In genomic region chr13:51697181-51697580, GRCh38 we compare ENCODE assay signal across 24 cellular contexts.
DNase-seq lines count a peak whose midpoint lies in the region; ATAC-seq and TF ChIP-seq lines count a peak whose summit lies in the region.
"Had no signal": no experiment of that assay in that cellular context is flagged by ENCODE, and none has a peak within 500 bp of the region (broad histone marks: within the 10 kb centered on the region; RNA-seq: fewer than 3 reads in every experiment).

No MANE protein-coding gene starts in this region.

- TF ChIP-seq CTCF in MCF 10A (IDR thresholded peaks at IDR 0.05; ENCODE audit: unreplicated experiment) (no peak), breast epithelium (IDR thresholded peaks at IDR 0.05) (no peak), osteoblast (IDR thresholded peaks at IDR 0.05; ENCODE audit: extremely low read depth, low read depth, low read length) (no peak), foreskin keratinocyte (conservative IDR thresholded peaks at IDR 0.05) (no peak), adrenal gland (IDR thresholded peaks at IDR 0.05) (no peak)

- no peaks in the 10 kb centered on the region for H3K36me3 Mint-ChIP-seq in MCF 10A (ENCODE audit: insufficient read depth, unreplicated experiment)
- H3K36me3 Mint-ChIP-seq: activated CD8-positive, alpha-beta memory T cell treated with anti-CD3 and anti-CD28 coated beads, Interleukin-2, amount 10 ng/mL, durations not matched to agents 7 days and 5 days; natural killer cell treated with Interleukin-12 subunit alpha and Interleukin-12 subunit beta and Interleukin-15 and Interleukin-18, amount 100 ng/mL, for 72 hours had no signal

- no TSS peak for BruUV-seq in MCF 10A (replicated peaks; lab: Mats Ljungman, UMichigan)

- no peak overlapping the region for H3K27ac ChIP-seq in breast epithelium
- H3K27ac ChIP-seq in osteoblast (ENCODE audit: low read depth, low read length): peak overlapping the region; percentile 62
- no peak overlapping the region for H3K27ac ChIP-seq in foreskin keratinocyte
- H3K27ac ChIP-seq in adrenal gland: no peak overlapping the region
- H3K27ac ChIP-seq: 22Rv1, skin epidermis had no signal

- H3K9me3 ChIP-seq in breast epithelium (no peaks in the 10 kb centered on the region), osteoblast (ENCODE audit: low read depth, low read length) (no peaks in the 10 kb centered on the region), adrenal gland (replicated peaks in 1 of 3) (no peaks in the 10 kb centered on the region)

- H3K27me3 ChIP-seq in breast epithelium: no peaks in the 10 kb centered on the region
- H3K27me3 ChIP-seq in osteoblast (ENCODE audit: insufficient read depth, low read length): no peaks in the 10 kb centered on the region
- H3K27me3 ChIP-seq in foreskin keratinocyte: no peaks in the 10 kb centered on the region
- no peaks in the 10 kb centered on the region for H3K27me3 ChIP-seq in adrenal gland
- H3K27me3 ChIP-seq: dorsolateral prefrontal cortex had no signal

- peaks cover 47% of the 10 kb centered on the region for H3K79me2 ChIP-seq in osteoblast (ENCODE audit: insufficient read depth, low read length)

- POLR2A ChIA-PET in MCF 10A (lab: Yijun Ruan, JAX): interaction anchor here (0.7 to 4.6 kb wide), 22 partner anchors 9 to 252 kb away, joined by 3 to 27 read pairs (median 6); partner anchors contain the start of gene INTS6

- ATAC-seq in foreskin keratinocyte (no peak), GM21737 (IDR thresholded peaks at IDR 0.05; ENCODE audit: unreplicated experiment) (no peak)
- ATAC-seq: activated CD8-positive, alpha-beta memory T cell treated with anti-CD3 and anti-CD28 coated beads, Interleukin-2, amount 10 ng/mL, durations not matched to agents 7 days and 5 days; natural killer cell treated with Interleukin-12 subunit alpha and Interleukin-12 subunit beta and Interleukin-15 and Interleukin-18, amount 100 ng/mL, for 72 hours had no signal

- H3K4me1 ChIP-seq in breast epithelium (no peaks in the 10 kb centered on the region), osteoblast (ENCODE audit: insufficient read depth, low read length) (peaks cover 11% of the 10 kb centered on the region), foreskin keratinocyte (peaks cover 8% of the 10 kb centered on the region), adrenal gland (replicated peaks in 1 of 2) (no peaks in the 10 kb centered on the region)

- no peaks in the 10 kb centered on the region for H3K27me3 Mint-ChIP-seq in MCF 10A (ENCODE audit: insufficient read depth, unreplicated experiment)
- H3K27me3 Mint-ChIP-seq: activated B cell treated with CpG ODN at 0.5 μM for 24 hours; activated CD8-positive, alpha-beta memory T cell treated with anti-CD3 and anti-CD28 coated beads, Interleukin-2, amount 10 ng/mL, durations not matched to agents 7 days and 5 days; CD4-positive, CD25-positive, alpha-beta regulatory T cell; natural killer cell treated with Interleukin-12 subunit alpha and Interleukin-12 subunit beta and Interleukin-15 and Interleukin-18, amount 100 ng/mL, for 72 hours had no signal

- TF ChIP-seq POLR2A in breast epithelium (IDR thresholded peaks at IDR 0.05): no peak
- no peak for TF ChIP-seq POLR2A in adrenal gland (IDR thresholded peaks at IDR 0.05)

- DNase-seq in MCF 10A (ENCODE audit: unreplicated experiment) (peak; percentile 51), breast epithelium (ENCODE audit: low spot score in 2 of 2) (no peak), dermis blood vessel endothelial cell (peak; percentile 59), osteoblast (ENCODE audit: insufficient read length, low spot score, missing footprints) (no peak), foreskin keratinocyte (no peak), AG20443 (ENCODE audit: low spot score) (no peak), adrenal gland (no peak)
- DNase-seq: activated B cell treated with CpG ODN at 0.5 μM for 24 hours; activated CD8-positive, alpha-beta memory T cell treated with anti-CD3 and anti-CD28 coated beads, Interleukin-2, amount 10 ng/mL, durations not matched to agents 7 days and 5 days; activated naive CD4-positive, alpha-beta T cell treated with anti-CD3 and anti-CD28 coated beads for 36 hours; CD4-positive, CD25-positive, alpha-beta regulatory T cell; dorsolateral prefrontal cortex; GOT3; head of caudate nucleus; kidney; MM.1S; NCI-H2029 treated with DMSO at 0.1 percent for 48 hours; NCI-H226; stimulated activated CD4-positive, alpha-beta T cell treated with anti-CD3 and anti-CD28 coated beads, Interleukin-1b, Interleukin-23, amount 100 ng/mL, for 48 hours; T1000 had no signal

- H3K4me2 ChIP-seq in osteoblast (ENCODE audit: insufficient read depth, low read length): peak overlapping the region; percentile 55

- H3K4me3 ChIP-seq in breast epithelium: no peak overlapping the region
- no peak overlapping the region for H3K4me3 ChIP-seq in osteoblast (ENCODE audit: insufficient read depth, low read length)
- H3K4me3 ChIP-seq in adrenal gland: no peak overlapping the region
- H3K4me3 ChIP-seq: dorsolateral prefrontal cortex, skin epidermis had no signal

- H2AFZ ChIP-seq in osteoblast (ENCODE audit: low read length): no peak overlapping the region

- no peaks in the 10 kb centered on the region for H3K36me3 ChIP-seq in breast epithelium
- H3K36me3 ChIP-seq in osteoblast (ENCODE audit: insufficient read depth, low read length): no peaks in the 10 kb centered on the region
- no peaks in the 10 kb centered on the region for H3K36me3 ChIP-seq in adrenal gland (replicated peaks in 1 of 2)

- intact Hi-C loops in MCF 10A (cut with micrococcal nuclease): no loop called here
- intact Hi-C loops in breast epithelium (cut with DNase I; ENCODE audit: low total_unique reads): no loop called here
- intact Hi-C loops in adrenal gland (cut with DNase I): no loop called here

- WGBS in adrenal gland, 4 donors: 80 to 93% (median 88%) methylated on average over 4 of the region's 4 CpGs

- CTCF ChIA-PET in MCF 10A (lab: Yijun Ruan, JAX): interaction anchor here (0.6 to 1.6 kb wide), 5 partner anchors 14 to 500 kb away, joined by 3 to 6 read pairs (median 4); no protein-coding TSS in a partner anchor

- H3K9me3 Mint-ChIP-seq in MCF 10A (ENCODE audit: unreplicated experiment): no peaks in the 10 kb centered on the region
- H3K9me3 Mint-ChIP-seq: activated B cell treated with CpG ODN at 0.5 μM for 24 hours; activated naive CD4-positive, alpha-beta T cell treated with anti-CD3 and anti-CD28 coated beads for 36 hours; natural killer cell treated with Interleukin-12 subunit alpha and Interleukin-12 subunit beta and Interleukin-15 and Interleukin-18, amount 100 ng/mL, for 72 hours had no signal

- H3K4me1 Mint-ChIP-seq in MCF 10A (ENCODE audit: insufficient read depth, unreplicated experiment): peaks cover 18% of the 10 kb centered on the region
- H3K4me1 Mint-ChIP-seq: activated B cell treated with CpG ODN at 0.5 μM for 24 hours; activated CD8-positive, alpha-beta memory T cell treated with anti-CD3 and anti-CD28 coated beads, Interleukin-2, amount 10 ng/mL, durations not matched to agents 7 days and 5 days had no signal

- H4K20me1 ChIP-seq in osteoblast (ENCODE audit: insufficient read depth, low read length): no peaks in the 10 kb centered on the region

- peak overlapping the region; percentile 69 for H3K27ac Mint-ChIP-seq in MCF 10A (ENCODE audit: low read depth, unreplicated experiment)
- H3K27ac Mint-ChIP-seq: activated B cell treated with CpG ODN at 0.5 μM for 24 hours; activated CD8-positive, alpha-beta memory T cell treated with anti-CD3 and anti-CD28 coated beads, Interleukin-2, amount 10 ng/mL, durations not matched to agents 7 days and 5 days; activated naive CD4-positive, alpha-beta T cell treated with anti-CD3 and anti-CD28 coated beads for 36 hours; natural killer cell treated with Interleukin-12 subunit alpha and Interleukin-12 subunit beta and Interleukin-15 and Interleukin-18, amount 100 ng/mL, for 72 hours had no signal

- H3K4me3 Mint-ChIP-seq in MCF 10A (ENCODE audit: unreplicated experiment): no peak overlapping the region
- H3K4me3 Mint-ChIP-seq: activated B cell treated with CpG ODN at 0.5 μM for 24 hours; activated CD8-positive, alpha-beta memory T cell treated with anti-CD3 and anti-CD28 coated beads, Interleukin-2, amount 10 ng/mL, durations not matched to agents 7 days and 5 days; activated naive CD4-positive, alpha-beta T cell treated with anti-CD3 and anti-CD28 coated beads for 36 hours; CD4-positive, CD25-positive, alpha-beta regulatory T cell; natural killer cell treated with Interleukin-12 subunit alpha and Interleukin-12 subunit beta and Interleukin-15 and Interleukin-18, amount 100 ng/mL, for 72 hours had no signal

Comparison
In these comparisons a context has a peak if more than half of its experiments do, and no peak if none do; other contexts are left out.
1. DNase-seq: peak in MCF 10A (single experiment) and dermis blood vessel endothelial cell (single experiment); none in breast epithelium (0 of 2), osteoblast (single experiment), foreskin keratinocyte (0 of 2), AG20443 (single experiment) and adrenal gland (0 of 7).